ENCODE assay signal across 8 cellular contexts in the genomic region with DNA sequence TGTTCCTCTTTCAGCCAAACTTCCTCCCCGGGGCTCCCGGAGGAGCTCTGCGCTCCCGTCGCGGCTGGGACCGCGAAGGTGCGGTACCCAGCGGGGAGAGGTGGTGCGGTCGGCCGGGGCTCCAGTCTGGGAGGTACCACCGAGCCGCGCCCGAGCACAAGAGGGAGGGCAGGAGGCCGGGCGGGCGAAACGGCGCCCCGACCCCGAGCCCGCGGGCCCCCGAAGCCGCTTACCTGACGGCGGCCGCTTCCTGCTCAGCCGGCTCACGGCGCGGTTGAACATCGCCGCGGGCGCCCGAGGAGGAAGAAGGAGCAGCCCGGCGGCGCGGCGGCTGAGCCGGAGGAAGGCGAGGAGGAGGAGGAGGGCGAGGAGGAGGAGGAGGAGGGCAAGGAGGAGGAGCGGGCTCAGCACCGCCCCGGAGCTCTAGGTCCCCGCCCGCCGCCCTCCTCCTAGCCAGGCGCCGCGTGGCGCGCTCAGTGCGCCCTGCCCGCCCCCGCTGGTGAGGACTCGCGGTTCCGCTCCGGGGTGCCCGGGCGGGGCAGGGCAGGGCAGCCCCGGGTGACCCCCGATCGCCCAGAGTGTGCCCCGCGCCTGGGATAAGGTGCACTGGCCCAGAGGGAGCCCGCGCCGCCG. TPM values are rescaled to one million over a fixed set of nuclear protein-coding genes. Genes with fewer than 3 reads are reported as not detected.
DNase-seq lines count a peak whose midpoint lies in the region; ATAC-seq and TF ChIP-seq lines count a peak whose summit lies in the region.

A gene with protein sequence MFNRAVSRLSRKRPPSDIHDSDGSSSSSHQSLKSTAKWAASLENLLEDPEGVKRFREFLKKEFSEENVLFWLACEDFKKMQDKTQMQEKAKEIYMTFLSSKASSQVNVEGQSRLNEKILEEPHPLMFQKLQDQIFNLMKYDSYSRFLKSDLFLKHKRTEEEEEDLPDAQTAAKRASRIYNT (minus strand): TSS at position 363 of the 633 bp plus-strand sequence. CDS start 81 bp downstream, at position 282.

- H3K36me3 Mint-ChIP-seq in activated CD4-positive, alpha-beta memory T cell treated with anti-CD3 and anti-CD28 coated beads, Interleukin-2, amount 10 ng/mL, durations not matched to agents 7 days and 5 days (ENCODE audit: low read depth), result peaks cover 18% of the 10 kb centered on the region
- H3K36me3 Mint-ChIP-seq in endothelial cell (ENCODE audit: low read depth, unreplicated experiment), result peaks cover 13% of the 10 kb centered on the region

- H3K4me3 Mint-ChIP-seq in activated CD4-positive, alpha-beta memory T cell treated with anti-CD3 and anti-CD28 coated beads, Interleukin-2, amount 10 ng/mL, durations not matched to agents 7 days and 5 days, result peak within 1 kb of the TSS; percentile 81
- H3K4me3 Mint-ChIP-seq in endothelial cell (ENCODE audit: unreplicated experiment), result peak within 1 kb of the TSS; percentile 90

- no peak for TF ChIP-seq CTCF in endothelial cell (IDR thresholded peaks at IDR 0.05; ENCODE audit: unreplicated experiment)

- POLR2A ChIA-PET in activated CD4-positive, alpha-beta memory T cell treated with anti-CD3 and anti-CD28 coated beads, Interleukin-2, amount 10 ng/mL, durations not matched to agents 7 days and 5 days (lab: Charles Lee), result interaction anchor here (0.6 to 4.9 kb wide), 29 partner anchors 9 to 452 kb away, joined by 3 to 43 read pairs (median 5); partner anchors contain the start of genes BAG3, GRK5 and TIAL1

- H3K9me3 Mint-ChIP-seq in activated CD4-positive, alpha-beta memory T cell treated with anti-CD3 and anti-CD28 coated beads, Interleukin-2, amount 10 ng/mL, durations not matched to agents 7 days and 5 days, result no peaks in the 10 kb centered on the region
- no peaks in the 10 kb centered on the region for H3K9me3 Mint-ChIP-seq in endothelial cell (ENCODE audit: unreplicated experiment)

- DNase-seq in DMS 273 (lab: John Stamatoyannopoulos, UW; ENCODE audit: unreplicated experiment), result peak; percentile 84
- DNase-seq in DMS 273 treated with DMSO at 0.1 percent for 48 hours (lab: John Stamatoyannopoulos, UW), result no peak
- peak; percentile 66 for DNase-seq in NCI-H510A treated with DMSO at 0.1 percent for 48 hours (lab: John Stamatoyannopoulos, UW)
- peak; percentile 89 for DNase-seq in activated CD4-positive, alpha-beta memory T cell treated with anti-CD3 and anti-CD28 coated beads, Interleukin-2, amount 10 ng/mL, durations not matched to agents 7 days and 5 days
- peak; percentile 37 for DNase-seq in endothelial cell (ENCODE audit: low spot score)
- peak; percentile 82 for DNase-seq in mucosa of gallbladder (ENCODE audit: low spot score)
- peak; percentile 78 for DNase-seq in stimulated activated CD8-positive, alpha-beta memory T cell treated with anti-CD3 and anti-CD28 coated beads, Interleukin-4, amount 100 ng/mL, for 24 hours (ENCODE audit: low read depth)

- CTCF ChIA-PET in activated CD4-positive, alpha-beta memory T cell treated with anti-CD3 and anti-CD28 coated beads, Interleukin-2, amount 10 ng/mL, durations not matched to agents 7 days and 5 days (lab: Charles Lee), result interaction anchor here (0.5 to 6.3 kb wide), 34 partner anchors 9 to 465 kb away, joined by 3 to 39 read pairs (median 4); partner anchors contain the start of genes BAG3 and GRK5

- peaks cover 52% of the 10 kb centered on the region for H3K4me1 Mint-ChIP-seq in activated CD4-positive, alpha-beta memory T cell treated with anti-CD3 and anti-CD28 coated beads, Interleukin-2, amount 10 ng/mL, durations not matched to agents 7 days and 5 days
- H3K4me1 Mint-ChIP-seq in endothelial cell (ENCODE audit: unreplicated experiment), result peaks cover 28% of the 10 kb centered on the region

- peak within 1 kb of the TSS; percentile 80 for H3K27ac Mint-ChIP-seq in activated CD4-positive, alpha-beta memory T cell treated with anti-CD3 and anti-CD28 coated beads, Interleukin-2, amount 10 ng/mL, durations not matched to agents 7 days and 5 days
- no peak within 1 kb of the TSS for H3K27ac Mint-ChIP-seq in endothelial cell (ENCODE audit: unreplicated experiment)

- peak; percentile 75 for ATAC-seq in HG02852 (IDR thresholded peaks at IDR 0.05; ENCODE audit: unreplicated experiment)

- H3K27me3 Mint-ChIP-seq in activated CD4-positive, alpha-beta memory T cell treated with anti-CD3 and anti-CD28 coated beads, Interleukin-2, amount 10 ng/mL, durations not matched to agents 7 days and 5 days, result peaks cover 18% of the 10 kb centered on the region
- H3K27me3 Mint-ChIP-seq in endothelial cell (ENCODE audit: unreplicated experiment), result peaks cover 11% of the 10 kb centered on the region

RNA-seq across cellular contexts. Expression of the gene that starts here (rescaled TPM):
- total RNA-seq in activated CD4-positive, alpha-beta memory T cell treated with anti-CD3 and anti-CD28 coated beads, Interleukin-2, amount 10 ng/mL, durations not matched to agents 7 days and 5 days, result 100 to 1,000 TPM; 137 to 140 TPM
- total RNA-seq in endothelial cell (ENCODE audit: unreplicated experiment) (20.0 TPM), mucosa of gallbladder (42.7 TPM)
